12 cellular contexts compared by ENCODE assay signal in genomic region chr17:21375162-21375560, GRCh38. TPM values are rescaled to one million over a fixed set of nuclear protein-coding genes. Genes with fewer than 3 reads are reported as not detected.
"Had no signal": no experiment of that assay in that cellular context is flagged by ENCODE, and none has a peak within 500 bp of the region (broad histone marks: within the 10 kb centered on the region; RNA-seq: fewer than 3 reads in every experiment).

No MANE protein-coding gene starts in this region.

- H3K4me3 ChIP-seq: upper lobe of right lung had no signal

- ATAC-seq: gastroesophageal sphincter, upper lobe of right lung had no signal

- H3K27ac Mint-ChIP-seq: activated CD4-positive, alpha-beta memory T cell treated with anti-CD3 and anti-CD28 coated beads for 36 hours; T-helper 2 cell treated with Interferon-gamma antibody and Interleukin-4, amounts not matched to agents 5 μg/mL and 100 μg/mL, for 36 hours had no signal

- H3K9me3 ChIP-seq: gastroesophageal sphincter, sigmoid colon, upper lobe of right lung had no signal

- H3K27ac ChIP-seq: gastroesophageal sphincter, sigmoid colon, upper lobe of right lung had no signal

- H3K36me3 Mint-ChIP-seq: activated CD4-positive, alpha-beta memory T cell treated with anti-CD3 and anti-CD28 coated beads for 36 hours had no signal

- H3K9me3 Mint-ChIP-seq: activated CD4-positive, alpha-beta memory T cell treated with anti-CD3 and anti-CD28 coated beads for 36 hours; central memory CD8-positive, alpha-beta T cell; T-helper 2 cell treated with Interferon-gamma antibody and Interleukin-4, amounts not matched to agents 5 μg/mL and 100 μg/mL, for 36 hours had no signal

- H3K36me3 ChIP-seq: gastroesophageal sphincter, sigmoid colon, upper lobe of right lung had no signal

- H3K4me3 Mint-ChIP-seq: activated CD4-positive, alpha-beta memory T cell treated with anti-CD3 and anti-CD28 coated beads for 36 hours; central memory CD8-positive, alpha-beta T cell; T-helper 2 cell treated with Interferon-gamma antibody and Interleukin-4, amounts not matched to agents 5 μg/mL and 100 μg/mL, for 36 hours had no signal

- DNase-seq: activated CD4-positive, alpha-beta memory T cell treated with anti-CD3 and anti-CD28 coated beads for 36 hours; activated naive CD4-positive, alpha-beta T cell; effector memory CD4-positive, alpha-beta T cell; left ventricle myocardium superior; sigmoid colon; stimulated activated CD4-positive, alpha-beta T cell treated with anti-CD3 and anti-CD28 coated beads, Interleukin-2, amount 100 ng/mL, for 24 hours; stimulated activated naive CD4-positive, alpha-beta T cell treated with Interleukin-2 at 50 U/mL for 16 hours; SW 1271; upper lobe of right lung had no signal

RNA-seq across cellular contexts. Expression of gene KCNJ12, which starts 1.0 kb away (rescaled TPM):
- total RNA-seq: activated CD4-positive, alpha-beta memory T cell treated with anti-CD3 and anti-CD28 coated beads for 36 hours had no signal
